In the genomic region with DNA sequence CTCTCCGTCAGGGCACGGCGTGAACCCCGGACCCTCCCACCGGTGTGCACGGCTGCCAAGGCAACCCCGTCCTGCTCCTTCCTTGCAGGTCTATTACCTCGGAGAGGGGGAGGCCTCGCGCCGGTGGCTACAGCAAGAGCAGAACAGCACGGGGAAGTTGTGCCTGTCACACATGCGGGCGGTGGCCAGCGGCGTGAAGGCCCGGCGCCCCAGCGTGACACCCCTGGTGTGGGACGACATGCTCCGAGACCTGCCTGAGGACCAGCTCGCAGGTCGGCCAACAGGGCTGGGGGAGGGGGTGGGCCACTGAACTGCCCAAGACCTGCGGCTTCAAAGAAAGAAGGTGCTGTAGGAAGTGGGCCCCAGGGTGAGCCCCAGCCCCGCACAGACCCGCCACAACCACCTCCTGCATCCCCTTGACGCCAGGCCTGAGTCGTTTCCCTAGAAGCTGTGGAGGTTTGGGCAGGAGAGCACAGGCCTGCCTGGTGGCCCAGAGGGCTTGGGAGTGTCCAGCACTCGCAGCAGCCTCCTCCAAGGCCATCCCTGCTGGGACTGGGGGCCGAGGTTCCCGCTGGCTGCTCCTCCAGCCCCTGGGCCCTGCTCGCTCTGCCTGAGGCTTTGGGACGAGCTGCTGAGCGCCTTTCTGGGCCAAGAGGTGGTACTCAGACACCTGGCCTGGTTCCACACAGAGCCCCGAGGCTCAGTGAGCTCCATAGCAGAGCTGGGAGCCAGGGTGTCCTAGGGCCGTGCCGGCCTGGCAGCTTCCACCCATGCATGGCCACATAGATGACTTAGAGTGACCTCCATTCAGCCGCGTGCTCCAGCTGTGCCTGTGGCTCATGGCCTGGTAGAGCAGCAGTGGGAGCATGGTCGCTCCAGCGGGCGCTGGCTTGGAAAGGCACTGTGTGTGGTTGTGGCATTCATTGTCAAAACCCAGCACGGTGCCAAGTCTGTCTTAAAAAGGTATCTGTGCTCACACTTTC, we compare ENCODE assay signal across 20 cellular contexts. TPM values are rescaled to one million over a fixed set of nuclear protein-coding genes. Genes with fewer than 3 reads are reported as not detected.
A peak's percentile ranks its signal among the peaks of the same experiment; 100 is the strongest.
DNase-seq lines count a peak whose midpoint lies in the region; ATAC-seq, FAIRE-seq and TF ChIP-seq lines count a peak whose summit lies in the region.
"Had no signal": no experiment of that assay in that cellular context is flagged by ENCODE, and none has a peak within 500 bp of the region (broad histone marks: within the 10 kb centered on the region; RNA-seq: fewer than 3 reads in every experiment).

No MANE protein-coding gene starts in this region.

- no peaks in the 10 kb centered on the region for H3K27me3 Mint-ChIP-seq in activated CD8-positive, alpha-beta T cell treated with anti-CD3 and anti-CD28 coated beads for 36 hours
- H3K27me3 Mint-ChIP-seq: activated CD4-positive, alpha-beta memory T cell treated with anti-CD3 and anti-CD28 coated beads, Interleukin-2, amount 10 ng/mL, durations not matched to agents 7 days and 5 days; activated naive CD8-positive, alpha-beta T cell treated with anti-CD3 and anti-CD28 coated beads for 36 hours; CD4-positive, alpha-beta memory T cell; memory B cell; naive thymus-derived CD4-positive, alpha-beta T cell had no signal

- H3K27me3 ChIP-seq in HepG2 (ENCODE audit: control insufficient read depth in 1 of 2, insufficient read depth in 2 of 2, low read length in 2 of 2), result no peaks in the 10 kb centered on the region
- H3K27me3 ChIP-seq: colonic mucosa had no signal

- TF ChIP-seq RAD21 in HepG2 (CRISPR knock-in tag; IDR thresholded peaks at IDR 0.05), result no peak

- H3K4me1 ChIP-seq in HepG2 (ENCODE audit: insufficient read depth, low read length), result no peaks in the 10 kb centered on the region
- H3K4me1 ChIP-seq: colonic mucosa had no signal

- TF ChIP-seq POLR2A in HepG2 (IDR thresholded peaks at IDR 0.05; ENCODE audit: insufficient read depth in 1 of 2, low read depth in 2 of 2, low read length in 2 of 2), result no peak

- intact Hi-C loops in HepG2 (cut with micrococcal nuclease; ENCODE audit: unreplicated experiment), result no loop called here
- intact Hi-C loops in activated CD8-positive, alpha-beta T cell treated with anti-CD3 and anti-CD28 coated beads for 36 hours (cut with micrococcal nuclease), result no loop called here

- no peaks in the 10 kb centered on the region for H3K36me3 Mint-ChIP-seq in activated CD8-positive, alpha-beta T cell treated with anti-CD3 and anti-CD28 coated beads for 36 hours (ENCODE audit: low read depth)

- BruUV-seq in HepG2 (replicated peaks; lab: Mats Ljungman, UMichigan), result no TSS peak

- H3K27ac Mint-ChIP-seq in activated CD8-positive, alpha-beta T cell treated with anti-CD3 and anti-CD28 coated beads for 36 hours, result no peak overlapping the region
- H3K27ac Mint-ChIP-seq: activated naive CD8-positive, alpha-beta T cell treated with anti-CD3 and anti-CD28 coated beads for 36 hours; memory B cell had no signal

- FAIRE-seq in RCC 7860 (lab: Jason Lieb, UNC), result no peak
- FAIRE-seq in HepG2 (lab: Jason Lieb, UNC), result no peak
- FAIRE-seq: A204.1, islet of Langerhans had no signal

- no peak for TF ChIP-seq CTCF in 22Rv1 (IDR thresholded peaks at IDR 0.05)
- no peak for TF ChIP-seq CTCF in HepG2 (CRISPR knock-in tag; IDR thresholded peaks at IDR 0.05)
- TF ChIP-seq CTCF in activated CD8-positive, alpha-beta T cell treated with anti-CD3 and anti-CD28 coated beads for 36 hours (IDR thresholded peaks at IDR 0.05), result no peak

- H3K4me3 Mint-ChIP-seq in activated CD8-positive, alpha-beta T cell treated with anti-CD3 and anti-CD28 coated beads for 36 hours, result no peak overlapping the region
- H3K4me3 Mint-ChIP-seq: activated CD4-positive, alpha-beta memory T cell treated with anti-CD3 and anti-CD28 coated beads, Interleukin-2, amount 10 ng/mL, durations not matched to agents 7 days and 5 days; activated naive CD8-positive, alpha-beta T cell treated with anti-CD3 and anti-CD28 coated beads for 36 hours; CD4-positive, alpha-beta memory T cell; memory B cell; naive thymus-derived CD4-positive, alpha-beta T cell had no signal

- DNase-seq in RCC 7860 (ENCODE audit: low spot score) (peak; percentile 39), HepG2 (ENCODE audit: low spot score) (no peak)
- no peak for DNase-seq in activated CD8-positive, alpha-beta T cell treated with anti-CD3 and anti-CD28 coated beads for 36 hours
- DNase-seq in activated CD8-positive, alpha-beta memory T cell treated with anti-CD3 and anti-CD28 coated beads for 24 hours, result no peak
- DNase-seq: activated CD4-positive, alpha-beta memory T cell treated with anti-CD3 and anti-CD28 coated beads, Interleukin-2, amount 10 ng/mL, durations not matched to agents 7 days and 5 days; activated naive CD8-positive, alpha-beta T cell treated with anti-CD3 and anti-CD28 coated beads for 36 hours; CD4-positive, alpha-beta memory T cell; colonic mucosa; DMS79; naive thymus-derived CD4-positive, alpha-beta T cell; NCI-H524 treated with DMSO at 0.1 percent for 48 hours; SHP77; stimulated activated CD4-positive, alpha-beta T cell treated with anti-CD3 and anti-CD28 coated beads, Interleukin-4, amount 100 ng/mL, for 4 hours; WERI-Rb-1 had no signal

- H3K4me3 ChIP-seq in HepG2 (replicated peaks in 1 of 3; ENCODE audit: insufficient read depth in 1 of 3, low read depth in 2 of 3, low read length in 3 of 3), result no peak overlapping the region
- H3K4me3 ChIP-seq: colonic mucosa, smooth muscle cell had no signal

- peak overlapping the region; percentile 46; the same call in 1 of the 2 replicates for H3K27ac ChIP-seq in 22Rv1
- no peak overlapping the region for H3K27ac ChIP-seq in HepG2 (ENCODE audit: extremely low read length, insufficient read depth, low read length)
- H3K27ac ChIP-seq: colonic mucosa, WERI-Rb-1 had no signal

- H3K4me2 ChIP-seq in HepG2 (ENCODE audit: low read depth, low read length), result no peak overlapping the region
- H3K4me2 ChIP-seq: smooth muscle cell had no signal

- POLR2A ChIA-PET in HepG2 (lab: Yijun Ruan, JAX), result no interaction called here
- POLR2A ChIA-PET in activated CD8-positive, alpha-beta T cell treated with anti-CD3 and anti-CD28 coated beads for 36 hours (lab: Charles Lee), result interaction anchor here (0.6 to 2.6 kb wide), 3 partner anchors 10 to 60 kb away, joined by 3 to 11 read pairs (median 7); no protein-coding TSS in a partner anchor

- H3K36me3 ChIP-seq in HepG2 (replicated peaks in 1 of 2; ENCODE audit: control insufficient read depth in 1 of 2, insufficient read depth in 2 of 2, low read length in 2 of 2), result peaks cover 9 to 10% of the 10 kb centered on the region in 2 experiments; a peak in 4 of 5 replicates
- H3K36me3 ChIP-seq: colonic mucosa had no signal

- H2AFZ ChIP-seq in HepG2 (ENCODE audit: low read length), result no peak overlapping the region

- WGBS in HepG2 (ENCODE audit: low lambda C conversion rate), result 98% methylated on average over 34 of the region's 43 CpGs

- ATAC-seq in HepG2, result no peak; the same call in 2 of the 3 replicates
- ATAC-seq in HG03457 (IDR thresholded peaks at IDR 0.05; ENCODE audit: unreplicated experiment), result no peak
- no peak for ATAC-seq in activated CD8-positive, alpha-beta T cell treated with anti-CD3 and anti-CD28 coated beads for 36 hours
- ATAC-seq: naive thymus-derived CD4-positive, alpha-beta T cell had no signal

- H3K4me1 Mint-ChIP-seq in activated CD8-positive, alpha-beta T cell treated with anti-CD3 and anti-CD28 coated beads for 36 hours (ENCODE audit: low read depth), result no peaks in the 10 kb centered on the region

- TF ChIP-seq EP300 in HepG2 (IDR thresholded peaks at IDR 0.05; ENCODE audit: low read depth in 2 of 2, low read length in 2 of 2) (no peak), HepG2 (CRISPR knock-in tag; IDR thresholded peaks at IDR 0.05; ENCODE audit: borderline replicate concordance) (no peak)

- no peaks in the 10 kb centered on the region for H3K9me3 Mint-ChIP-seq in activated CD8-positive, alpha-beta T cell treated with anti-CD3 and anti-CD28 coated beads for 36 hours
- H3K9me3 Mint-ChIP-seq: activated CD4-positive, alpha-beta memory T cell treated with anti-CD3 and anti-CD28 coated beads, Interleukin-2, amount 10 ng/mL, durations not matched to agents 7 days and 5 days; activated naive CD8-positive, alpha-beta T cell treated with anti-CD3 and anti-CD28 coated beads for 36 hours; CD4-positive, alpha-beta memory T cell; memory B cell; naive thymus-derived CD4-positive, alpha-beta T cell had no signal

- no peaks in the 10 kb centered on the region for H4K20me1 ChIP-seq in HepG2 (ENCODE audit: insufficient read depth, low read length)

- CTCF ChIA-PET in HepG2 (lab: Yijun Ruan, JAX; ENCODE audit: low intra/inter-chr PET ratio, low total read pairs), result no interaction called here
- CTCF ChIA-PET in activated CD8-positive, alpha-beta T cell treated with anti-CD3 and anti-CD28 coated beads for 36 hours (lab: Charles Lee), result interaction anchor here (1.0 kb wide), 1 partner anchor 11 kb away, joined by 4 read pairs; no protein-coding TSS in a partner anchor

- in situ Hi-C loops in HepG2 (cut with HindIII; ENCODE audit: extremely low pct_ligation_motif_present, low pct_unique_long_range_greater_than_20kb), result no loop called here

- H3K79me2 ChIP-seq in HepG2 (ENCODE audit: insufficient read depth, low read length), result no peaks in the 10 kb centered on the region

- H3K9ac ChIP-seq in HepG2 (ENCODE audit: insufficient read depth, low read depth, low read length), result no peak overlapping the region

- no peaks in the 10 kb centered on the region for H3K9me3 ChIP-seq in HepG2 (ENCODE audit: low read length)
- H3K9me3 ChIP-seq: colonic mucosa had no signal

RNA-seq across cellular contexts. Expression of gene CYBC1, which starts 14.7 kb away (rescaled TPM):
- 27.1 and 43.4 TPM in 2 replicates for total RNA-seq in HepG2 (2016; rRNA removed; fragmentation: Illumina TruSeq; extraction: Trizol)
- 72.9 and 78.4 TPM in 2 replicates for total RNA-seq in HepG2 (2016; cell fraction: cytosol; rRNA removed; fragmentation: Illumina TruSeq; extraction: Trizol; ENCODE audit: low read depth)
- 23.7 and 43.2 TPM in 2 replicates for total RNA-seq in HepG2 (2016; cell fraction: insoluble cytoplasmic fraction; rRNA removed; fragmentation: Illumina TruSeq; extraction: Trizol)
- 74.7 and 83.2 TPM in 2 replicates for total RNA-seq in HepG2 (2016; cell fraction: membrane; rRNA removed; fragmentation: Illumina TruSeq; extraction: Trizol)
- 38.5 and 40.4 TPM in 2 replicates for total RNA-seq in HepG2 (2016; cell fraction: nucleus; rRNA removed; fragmentation: Illumina TruSeq; extraction: Trizol)
- polyA plus RNA-seq in HepG2 (2011; rRNA removed), result 44.1 and 56.8 TPM in 2 replicates
- polyA plus RNA-seq in HepG2 (2011; cell fraction: cytosol; rRNA removed), result 43.1 and 61.0 TPM in 2 replicates
- 170 and 187 TPM in 2 replicates for polyA plus RNA-seq in HepG2 (2011; cell fraction: nucleus; rRNA removed)
- 22.9 and 33.5 TPM in 2 replicates for polyA plus RNA-seq in HepG2 (2012)
- polyA plus RNA-seq in HepG2 (2016; cell fraction: cytosol; fragmentation: Illumina TruSeq; extraction: Trizol; ENCODE audit: low read depth), result 7.9 and 8.6 TPM in 2 replicates
- polyA plus RNA-seq in HepG2 (2016; cell fraction: insoluble cytoplasmic fraction; fragmentation: Illumina TruSeq; extraction: Trizol; ENCODE audit: low read depth), result 17.6 and 23.7 TPM in 2 replicates
- 13.1 and 13.7 TPM in 2 replicates for polyA plus RNA-seq in HepG2 (2016; cell fraction: membrane; fragmentation: Illumina TruSeq; extraction: Trizol; ENCODE audit: low read depth)
- 99.7 and 100 TPM in 2 replicates for polyA plus RNA-seq in HepG2 (2016; cell fraction: nucleus; fragmentation: Illumina TruSeq; extraction: Trizol; ENCODE audit: insufficient read depth, low read depth)
- 44.8 and 70.0 TPM in 2 replicates for polyA minus RNA-seq in HepG2 (2011; rRNA and poly(A)+ RNA removed; ENCODE audit: low replicate concordance)
- 34.6 and 36.4 TPM in 2 replicates for polyA minus RNA-seq in HepG2 (2011; cell fraction: cytosol; rRNA and poly(A)+ RNA removed)
- polyA minus RNA-seq in HepG2 (2011; cell fraction: nucleus; rRNA and poly(A)+ RNA removed), result 46.0 and 49.1 TPM in 2 replicates
- total RNA-seq in activated CD8-positive, alpha-beta T cell treated with anti-CD3 and anti-CD28 coated beads for 36 hours, result 100 to 1,000 TPM; 189 to 192 TPM

RNA-seq across cellular contexts. Expression of gene OGFOD3, which starts 17.5 kb away (rescaled TPM):
- 19.3 and 42.1 TPM in 2 replicates for total RNA-seq in HepG2 (2016; rRNA removed; fragmentation: Illumina TruSeq; extraction: Trizol)
- 44.1 and 48.5 TPM in 2 replicates for total RNA-seq in HepG2 (2016; cell fraction: cytosol; rRNA removed; fragmentation: Illumina TruSeq; extraction: Trizol; ENCODE audit: low read depth)
- total RNA-seq in HepG2 (2016; cell fraction: insoluble cytoplasmic fraction; rRNA removed; fragmentation: Illumina TruSeq; extraction: Trizol), result 18.4 and 43.0 TPM in 2 replicates
- 47.3 and 50.8 TPM in 2 replicates for total RNA-seq in HepG2 (2016; cell fraction: membrane; rRNA removed; fragmentation: Illumina TruSeq; extraction: Trizol)
- 29.1 and 32.9 TPM in 2 replicates for total RNA-seq in HepG2 (2016; cell fraction: nucleus; rRNA removed; fragmentation: Illumina TruSeq; extraction: Trizol)
- 40.0 and 48.0 TPM in 2 replicates for polyA plus RNA-seq in HepG2 (2011; rRNA removed)
- 45.1 and 55.2 TPM in 2 replicates for polyA plus RNA-seq in HepG2 (2011; cell fraction: cytosol; rRNA removed)
- polyA plus RNA-seq in HepG2 (2011; cell fraction: nucleus; rRNA removed), result 42.8 and 53.8 TPM in 2 replicates
- polyA plus RNA-seq in HepG2 (2012), result 30.1 and 30.6 TPM in 2 replicates
- polyA plus RNA-seq in HepG2 (2016; cell fraction: cytosol; fragmentation: Illumina TruSeq; extraction: Trizol; ENCODE audit: low read depth), result 22.8 and 30.9 TPM in 2 replicates
- 20.3 and 20.6 TPM in 2 replicates for polyA plus RNA-seq in HepG2 (2016; cell fraction: insoluble cytoplasmic fraction; fragmentation: Illumina TruSeq; extraction: Trizol; ENCODE audit: low read depth)
- 24.3 and 28.8 TPM in 2 replicates for polyA plus RNA-seq in HepG2 (2016; cell fraction: membrane; fragmentation: Illumina TruSeq; extraction: Trizol; ENCODE audit: low read depth)
- 57.8 and 59.9 TPM in 2 replicates for polyA plus RNA-seq in HepG2 (2016; cell fraction: nucleus; fragmentation: Illumina TruSeq; extraction: Trizol; ENCODE audit: insufficient read depth, low read depth)
- 17.2 and 64.0 TPM in 2 replicates for polyA minus RNA-seq in HepG2 (2011; rRNA and poly(A)+ RNA removed; ENCODE audit: low replicate concordance)
- 31.0 and 31.1 TPM in 2 replicates for polyA minus RNA-seq in HepG2 (2011; cell fraction: cytosol; rRNA and poly(A)+ RNA removed)
- polyA minus RNA-seq in HepG2 (2011; cell fraction: nucleus; rRNA and poly(A)+ RNA removed), result 16.2 and 18.9 TPM in 2 replicates
- 10 to 100 TPM; 22.0 to 25.0 TPM for total RNA-seq in activated CD8-positive, alpha-beta T cell treated with anti-CD3 and anti-CD28 coated beads for 36 hours

RNA-seq across cellular contexts. Expression of gene HEXD, which starts 17.7 kb away (rescaled TPM):
- total RNA-seq in HepG2 (2016; rRNA removed; fragmentation: Illumina TruSeq; extraction: Trizol), result 12.4 and 22.3 TPM in 2 replicates
- total RNA-seq in HepG2 (2016; cell fraction: cytosol; rRNA removed; fragmentation: Illumina TruSeq; extraction: Trizol; ENCODE audit: low read depth), result 6.5 and 7.4 TPM in 2 replicates
- total RNA-seq in HepG2 (2016; cell fraction: insoluble cytoplasmic fraction; rRNA removed; fragmentation: Illumina TruSeq; extraction: Trizol), result 9.5 and 21.5 TPM in 2 replicates
- total RNA-seq in HepG2 (2016; cell fraction: membrane; rRNA removed; fragmentation: Illumina TruSeq; extraction: Trizol), result 8.1 and 9.0 TPM in 2 replicates
- total RNA-seq in HepG2 (2016; cell fraction: nucleus; rRNA removed; fragmentation: Illumina TruSeq; extraction: Trizol), result 22.1 and 27.5 TPM in 2 replicates
- polyA plus RNA-seq in HepG2 (2011; rRNA removed), result 41.8 and 63.2 TPM in 2 replicates
- 20.9 and 28.4 TPM in 2 replicates for polyA plus RNA-seq in HepG2 (2011; cell fraction: cytosol; rRNA removed)
- 726 and 860 TPM in 2 replicates for polyA plus RNA-seq in HepG2 (2011; cell fraction: nucleus; rRNA removed)
- 33.2 and 40.0 TPM in 2 replicates for polyA plus RNA-seq in HepG2 (2012)
- polyA plus RNA-seq in HepG2 (2016; cell fraction: cytosol; fragmentation: Illumina TruSeq; extraction: Trizol; ENCODE audit: low read depth), result 5.4 and 7.5 TPM in 2 replicates
- 16.9 and 19.6 TPM in 2 replicates for polyA plus RNA-seq in HepG2 (2016; cell fraction: insoluble cytoplasmic fraction; fragmentation: Illumina TruSeq; extraction: Trizol; ENCODE audit: low read depth)
- 6.9 and 9.6 TPM in 2 replicates for polyA plus RNA-seq in HepG2 (2016; cell fraction: membrane; fragmentation: Illumina TruSeq; extraction: Trizol; ENCODE audit: low read depth)
- 83.7 and 89.3 TPM in 2 replicates for polyA plus RNA-seq in HepG2 (2016; cell fraction: nucleus; fragmentation: Illumina TruSeq; extraction: Trizol; ENCODE audit: insufficient read depth, low read depth)
- 14.8 and 25.5 TPM in 2 replicates for polyA minus RNA-seq in HepG2 (2011; rRNA and poly(A)+ RNA removed; ENCODE audit: low replicate concordance)
- polyA minus RNA-seq in HepG2 (2011; cell fraction: cytosol; rRNA and poly(A)+ RNA removed), result 12.8 and 13.5 TPM in 2 replicates
- polyA minus RNA-seq in HepG2 (2011; cell fraction: nucleus; rRNA and poly(A)+ RNA removed), result 52.1 and 55.8 TPM in 2 replicates
- 10 to 100 TPM; 21.8 to 21.9 TPM for total RNA-seq in activated CD8-positive, alpha-beta T cell treated with anti-CD3 and anti-CD28 coated beads for 36 hours

RNA-seq across cellular contexts. Expression of gene NARF, which starts 22.6 kb away (rescaled TPM):
- 61.1 and 69.8 TPM in 2 replicates for total RNA-seq in HepG2 (2016; rRNA removed; fragmentation: Illumina TruSeq; extraction: Trizol)
- total RNA-seq in HepG2 (2016; cell fraction: cytosol; rRNA removed; fragmentation: Illumina TruSeq; extraction: Trizol; ENCODE audit: low read depth), result 34.2 and 37.8 TPM in 2 replicates
- 63.6 and 70.0 TPM in 2 replicates for total RNA-seq in HepG2 (2016; cell fraction: insoluble cytoplasmic fraction; rRNA removed; fragmentation: Illumina TruSeq; extraction: Trizol)
- 62.0 and 64.0 TPM in 2 replicates for total RNA-seq in HepG2 (2016; cell fraction: membrane; rRNA removed; fragmentation: Illumina TruSeq; extraction: Trizol)
- total RNA-seq in HepG2 (2016; cell fraction: nucleus; rRNA removed; fragmentation: Illumina TruSeq; extraction: Trizol), result 32.3 and 41.4 TPM in 2 replicates
- 137 and 144 TPM in 2 replicates for polyA plus RNA-seq in HepG2 (2011; rRNA removed)
- polyA plus RNA-seq in HepG2 (2011; cell fraction: cytosol; rRNA removed), result 155 and 177 TPM in 2 replicates
- 165 and 174 TPM in 2 replicates for polyA plus RNA-seq in HepG2 (2011; cell fraction: nucleus; rRNA removed)
- 79.6 and 111 TPM in 2 replicates for polyA plus RNA-seq in HepG2 (2012)
- 46.7 and 48.3 TPM in 2 replicates for polyA plus RNA-seq in HepG2 (2016; cell fraction: cytosol; fragmentation: Illumina TruSeq; extraction: Trizol; ENCODE audit: low read depth)
- polyA plus RNA-seq in HepG2 (2016; cell fraction: insoluble cytoplasmic fraction; fragmentation: Illumina TruSeq; extraction: Trizol; ENCODE audit: low read depth), result 78.0 and 81.9 TPM in 2 replicates
- 47.5 and 59.5 TPM in 2 replicates for polyA plus RNA-seq in HepG2 (2016; cell fraction: membrane; fragmentation: Illumina TruSeq; extraction: Trizol; ENCODE audit: low read depth)
- 89.0 and 97.4 TPM in 2 replicates for polyA plus RNA-seq in HepG2 (2016; cell fraction: nucleus; fragmentation: Illumina TruSeq; extraction: Trizol; ENCODE audit: insufficient read depth, low read depth)
- 42.5 and 59.2 TPM in 2 replicates for polyA minus RNA-seq in HepG2 (2011; rRNA and poly(A)+ RNA removed; ENCODE audit: low replicate concordance)
- polyA minus RNA-seq in HepG2 (2011; cell fraction: cytosol; rRNA and poly(A)+ RNA removed), result 31.3 and 38.9 TPM in 2 replicates
- 31.5 and 44.4 TPM in 2 replicates for polyA minus RNA-seq in HepG2 (2011; cell fraction: nucleus; rRNA and poly(A)+ RNA removed)
- 10 to 100 TPM; 63.9 to 65.4 TPM for total RNA-seq in activated CD8-positive, alpha-beta T cell treated with anti-CD3 and anti-CD28 coated beads for 36 hours
